ENCODE assay signal across 20 cellular contexts in genomic region chr1:8584316-8584715, GRCh38.
DNase-seq lines count a peak whose midpoint lies in the region; ATAC-seq and TF ChIP-seq lines count a peak whose summit lies in the region.
"Had no signal": no experiment of that assay in that cellular context is flagged by ENCODE, and none has a peak within 500 bp of the region (broad histone marks: within the 10 kb centered on the region; RNA-seq: fewer than 3 reads in every experiment).

No MANE protein-coding gene starts in this region.

- TF ChIP-seq POLR2A in esophagus muscularis mucosa (IDR thresholded peaks at IDR 0.05; ENCODE audit: low read depth) = no peak
- no peak for TF ChIP-seq POLR2A in right lobe of liver (IDR thresholded peaks at IDR 0.05)

- POLR2A ChIA-PET in A673 (lab: Charles Lee; ENCODE audit: low non-redundant PET) = interaction anchor here (0.7 kb wide), 1 partner anchor 401 kb away, joined by 4 read pairs; no protein-coding TSS in a partner anchor
- POLR2A ChIA-PET in WTC11 (lab: Charles Lee) = no interaction called here
- POLR2A ChIA-PET in MCF 10A (lab: Yijun Ruan, JAX) = interaction anchor here (0.6 to 0.7 kb wide), 4 partner anchors 15 to 530 kb away, joined by 3 read pairs; no protein-coding TSS in a partner anchor

- H3K27ac Mint-ChIP-seq in WTC11 = peak overlapping the region; percentile 8; the same call in 1 of the 2 replicates
- H3K27ac Mint-ChIP-seq in MCF 10A (ENCODE audit: low read depth, unreplicated experiment) = no peak overlapping the region
- H3K27ac Mint-ChIP-seq: B cell; CD8-positive, alpha-beta T cell had no signal

- BruUV-seq in A673 (replicated peaks; lab: Mats Ljungman, UMichigan) (no TSS peak), MCF 10A (replicated peaks; lab: Mats Ljungman, UMichigan) (no TSS peak)

- H3K4me1 ChIP-seq in A673 (ENCODE audit: insufficient read depth, low read length, poor library complexity, severe bottlenecking) (peaks cover 88% of the 10 kb centered on the region), esophagus muscularis mucosa (peaks cover 0 to 5% (median 2%) of the 10 kb centered on the region in 4 donors), osteoblast (ENCODE audit: insufficient read depth, low read length) (no peaks in the 10 kb centered on the region), right lobe of liver (peaks cover 0 to 3% (median 0%) of the 10 kb centered on the region in 4 donors)
- H3K4me1 ChIP-seq: A549 had no signal

- H3K4me2 ChIP-seq in osteoblast (ENCODE audit: insufficient read depth, low read length) = no peak overlapping the region
- H3K4me2 ChIP-seq: A549; BLaER1 treated with 17β-estradiol and CSF1 and Interleukin-3, amounts not matched to agents 10 nM and 100 nM had no signal

- H3K27ac ChIP-seq in A673 (ENCODE audit: low read depth, low read length, poor library complexity, severe bottlenecking) (peak overlapping the region; percentile 54), esophagus muscularis mucosa (replicated peaks in 1 of 4) (no peak overlapping the region), osteoblast (ENCODE audit: low read depth, low read length) (no peak overlapping the region), right lobe of liver (no peak overlapping the region)
- H3K27ac ChIP-seq: 22Rv1; A549; BLaER1 treated with 17β-estradiol and CSF1 and Interleukin-3, amounts not matched to agents 10 nM and 100 nM; GM23248 had no signal

- CTCF ChIA-PET in A673 (lab: Charles Lee) (no interaction called here), WTC11 (lab: Charles Lee) (interaction anchor here (1.7 kb wide), 2 partner anchors 14 to 86 kb away, joined by 4 read pairs; no protein-coding TSS in a partner anchor), MCF 10A (lab: Yijun Ruan, JAX) (interaction anchor here (0.8 to 1.6 kb wide), 3 partner anchors 16 to 142 kb away, joined by 3 to 5 read pairs (median 4); no protein-coding TSS in a partner anchor)

- H3K9me3 ChIP-seq in A673 (ENCODE audit: low read depth, low read length, poor library complexity, severe bottlenecking) = no peaks in the 10 kb centered on the region
- no peaks in the 10 kb centered on the region for H3K9me3 ChIP-seq in esophagus muscularis mucosa
- no peaks in the 10 kb centered on the region for H3K9me3 ChIP-seq in osteoblast (ENCODE audit: low read depth, low read length)
- no peaks in the 10 kb centered on the region for H3K9me3 ChIP-seq in right lobe of liver
- H3K9me3 ChIP-seq: A549; BLaER1 treated with 17β-estradiol and CSF1 and Interleukin-3, amounts not matched to agents 10 nM and 100 nM; HAP-1 had no signal

- no peaks in the 10 kb centered on the region for H3K36me3 Mint-ChIP-seq in WTC11
- peaks cover 5% of the 10 kb centered on the region for H3K36me3 Mint-ChIP-seq in MCF 10A (ENCODE audit: insufficient read depth, unreplicated experiment)
- H3K36me3 Mint-ChIP-seq: CD8-positive, alpha-beta T cell had no signal

- H3K9me3 Mint-ChIP-seq in WTC11 (no peaks in the 10 kb centered on the region), MCF 10A (ENCODE audit: unreplicated experiment) (no peaks in the 10 kb centered on the region)
- H3K9me3 Mint-ChIP-seq: CD8-positive, alpha-beta T cell had no signal

- H3K36me3 ChIP-seq in A673 (ENCODE audit: insufficient read depth, low read length, poor library complexity, severe bottlenecking) = no peaks in the 10 kb centered on the region
- no peaks in the 10 kb centered on the region for H3K36me3 ChIP-seq in esophagus muscularis mucosa
- H3K36me3 ChIP-seq in osteoblast (ENCODE audit: insufficient read depth, low read length) = no peaks in the 10 kb centered on the region
- no peaks in the 10 kb centered on the region for H3K36me3 ChIP-seq in right lobe of liver
- H3K36me3 ChIP-seq: HAP-1 had no signal

- no peak overlapping the region for H2AFZ ChIP-seq in osteoblast (ENCODE audit: low read length)
- H2AFZ ChIP-seq: GM23248 had no signal

- no peak overlapping the region for H3K4me3 ChIP-seq in A673 (ENCODE audit: low read depth, low read length, poor library complexity, severe bottlenecking)
- H3K4me3 ChIP-seq in esophagus muscularis mucosa = no peak overlapping the region
- H3K4me3 ChIP-seq in osteoblast (ENCODE audit: insufficient read depth, low read length) = no peak overlapping the region
- no peak overlapping the region for H3K4me3 ChIP-seq in right lobe of liver
- H3K4me3 ChIP-seq: A549; BLaER1 treated with 17β-estradiol and CSF1 and Interleukin-3, amounts not matched to agents 10 nM and 100 nM; GM12878; GM23248; HAP-1 had no signal

- H3K27me3 ChIP-seq in A673 (replicated peaks; ENCODE audit: insufficient read depth, low read depth, low read length, poor library complexity) (no peaks in the 10 kb centered on the region), esophagus muscularis mucosa (no peaks in the 10 kb centered on the region), osteoblast (ENCODE audit: insufficient read depth, low read length) (no peaks in the 10 kb centered on the region), right lobe of liver (no peaks in the 10 kb centered on the region)
- H3K27me3 ChIP-seq: BLaER1 treated with 17β-estradiol and CSF1 and Interleukin-3, amounts not matched to agents 10 nM and 100 nM had no signal

- H3K27me3 Mint-ChIP-seq in WTC11 (ENCODE audit: low read depth) (no peaks in the 10 kb centered on the region), MCF 10A (ENCODE audit: insufficient read depth, unreplicated experiment) (no peaks in the 10 kb centered on the region)
- H3K27me3 Mint-ChIP-seq: B cell had no signal

- no peaks in the 10 kb centered on the region for H4K20me1 ChIP-seq in osteoblast (ENCODE audit: insufficient read depth, low read length)

- TF ChIP-seq CTCF in A673 (conservative IDR thresholded peaks at IDR 0.05; ENCODE audit: low read depth, low read length) (no peak), WTC11 (IDR thresholded peaks at IDR 0.05) (no peak), esophagus muscularis mucosa (IDR thresholded peaks at IDR 0.05) (no peak), osteoblast (IDR thresholded peaks at IDR 0.05; ENCODE audit: extremely low read depth, low read depth, low read length) (no peak), MCF 10A (IDR thresholded peaks at IDR 0.05; ENCODE audit: unreplicated experiment) (no peak), right lobe of liver (IDR thresholded peaks at IDR 0.05) (no peak)

- H3K4me3 Mint-ChIP-seq in WTC11 = no peak overlapping the region
- H3K4me3 Mint-ChIP-seq in MCF 10A (ENCODE audit: unreplicated experiment) = no peak overlapping the region
- H3K4me3 Mint-ChIP-seq: B cell; CD8-positive, alpha-beta T cell had no signal

- H3K4me1 Mint-ChIP-seq in WTC11 (peaks cover 46% of the 10 kb centered on the region), MCF 10A (ENCODE audit: insufficient read depth, unreplicated experiment) (no peaks in the 10 kb centered on the region)

- no peak for DNase-seq in A673 (ENCODE audit: low spot score)
- DNase-seq in WTC11 (ENCODE audit: low spot score) = no peak
- peak; percentile 26 for DNase-seq in esophagus muscularis mucosa (ENCODE audit: extremely low spot score)
- DNase-seq in osteoblast (ENCODE audit: insufficient read length, low spot score, missing footprints) = peak; percentile 30
- no peak for DNase-seq in MCF 10A (ENCODE audit: unreplicated experiment)
- no peak for DNase-seq in OCI-M1 (lab: John Stamatoyannopoulos, UW)
- DNase-seq in right lobe of liver = no peak
- DNase-seq: Calu3; CD8-positive, alpha-beta T cell; DMS79 treated with DMSO at 0.1 percent for 48 hours; EL; GM23248 had no signal

- ATAC-seq in WTC11 (no peak), GM18861 (IDR thresholded peaks at IDR 0.05; ENCODE audit: unreplicated experiment) (no peak), right lobe of liver (no peak)
- ATAC-seq: A549; CD8-positive, alpha-beta T cell; GM12878; HepG2 had no signal

- peaks cover 38% of the 10 kb centered on the region for H3K79me2 ChIP-seq in osteoblast (ENCODE audit: insufficient read depth, low read length)

- intact Hi-C loops in A673 (cut with micrococcal nuclease; ENCODE audit: unreplicated experiment) = no loop called here
- intact Hi-C loops in esophagus muscularis mucosa (cut with DNase I) = no loop called here
- intact Hi-C loops in MCF 10A (cut with micrococcal nuclease) = no loop called here
- intact Hi-C loops in right lobe of liver (cut with DNase I) = no loop called here

- TF ChIP-seq EP300 in esophagus muscularis mucosa (IDR thresholded peaks at IDR 0.05) = no peak

- 80% methylated on average over 3 of the region's 3 CpGs for WGBS in esophagus muscularis mucosa
- 100% methylated on average over 2 of the region's 3 CpGs for WGBS in right lobe of liver (ENCODE audit: insufficient coverage, low coverage, low lambda C conversion rate, missing lambda C conversion rate)

TF ChIP-seq in WTC11, 78 proteins besides CTCF, POLR2A, EP300 and RAD21 (continues in another document):
- TF ChIP-seq, protein P1, sequence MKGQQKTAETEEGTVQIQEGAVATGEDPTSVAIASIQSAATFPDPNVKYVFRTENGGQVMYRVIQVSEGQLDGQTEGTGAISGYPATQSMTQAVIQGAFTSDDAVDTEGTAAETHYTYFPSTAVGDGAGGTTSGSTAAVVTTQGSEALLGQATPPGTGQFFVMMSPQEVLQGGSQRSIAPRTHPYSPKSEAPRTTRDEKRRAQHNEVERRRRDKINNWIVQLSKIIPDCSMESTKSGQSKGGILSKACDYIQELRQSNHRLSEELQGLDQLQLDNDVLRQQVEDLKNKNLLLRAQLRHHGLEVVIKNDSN (CRISPR knock-in tag; IDR thresholded peaks at IDR 0.05) = no peak
- TF ChIP-seq RORB (CRISPR knock-in tag; IDR thresholded peaks at IDR 0.05) (no peak), KAT7 (CRISPR knock-in tag; IDR thresholded peaks at IDR 0.05; ENCODE audit: borderline replicate concordance) (no peak), HMGA2 (CRISPR knock-in tag; IDR thresholded peaks at IDR 0.05) (no peak), ZNF263 (CRISPR knock-in tag; IDR thresholded peaks at IDR 0.05; ENCODE audit: low read depth) (no peak), ZNF232 (CRISPR knock-in tag; IDR thresholded peaks at IDR 0.05) (no peak), NFYB (CRISPR knock-in tag; conservative IDR thresholded peaks at IDR 0.05; ENCODE audit: low read depth) (no peak)
- TF ChIP-seq, protein P2, sequence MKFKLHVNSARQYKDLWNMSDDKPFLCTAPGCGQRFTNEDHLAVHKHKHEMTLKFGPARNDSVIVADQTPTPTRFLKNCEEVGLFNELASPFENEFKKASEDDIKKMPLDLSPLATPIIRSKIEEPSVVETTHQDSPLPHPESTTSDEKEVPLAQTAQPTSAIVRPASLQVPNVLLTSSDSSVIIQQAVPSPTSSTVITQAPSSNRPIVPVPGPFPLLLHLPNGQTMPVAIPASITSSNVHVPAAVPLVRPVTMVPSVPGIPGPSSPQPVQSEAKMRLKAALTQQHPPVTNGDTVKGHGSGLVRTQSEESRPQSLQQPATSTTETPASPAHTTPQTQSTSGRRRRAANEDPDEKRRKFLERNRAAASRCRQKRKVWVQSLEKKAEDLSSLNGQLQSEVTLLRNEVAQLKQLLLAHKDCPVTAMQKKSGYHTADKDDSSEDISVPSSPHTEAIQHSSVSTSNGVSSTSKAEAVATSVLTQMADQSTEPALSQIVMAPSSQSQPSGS (CRISPR knock-in tag; IDR thresholded peaks at IDR 0.05; ENCODE audit: borderline replicate concordance, low read depth) = no peak
- TF ChIP-seq, protein P3, sequence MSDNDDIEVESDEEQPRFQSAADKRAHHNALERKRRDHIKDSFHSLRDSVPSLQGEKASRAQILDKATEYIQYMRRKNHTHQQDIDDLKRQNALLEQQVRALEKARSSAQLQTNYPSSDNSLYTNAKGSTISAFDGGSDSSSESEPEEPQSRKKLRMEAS (CRISPR knock-in tag; IDR thresholded peaks at IDR 0.05) = no peak

Comparison
In these comparisons a context has a peak if more than half of its experiments do, and no peak if none do; other contexts are left out.
1. DNase-seq: peak in esophagus muscularis mucosa (single experiment) and osteoblast (single experiment); none in A673 (single experiment), WTC11 (single experiment), MCF 10A (single experiment), OCI-M1 (single experiment) and right lobe of liver (0 of 3).